10 cellular contexts compared by ENCODE assay signal in the genomic region with DNA sequence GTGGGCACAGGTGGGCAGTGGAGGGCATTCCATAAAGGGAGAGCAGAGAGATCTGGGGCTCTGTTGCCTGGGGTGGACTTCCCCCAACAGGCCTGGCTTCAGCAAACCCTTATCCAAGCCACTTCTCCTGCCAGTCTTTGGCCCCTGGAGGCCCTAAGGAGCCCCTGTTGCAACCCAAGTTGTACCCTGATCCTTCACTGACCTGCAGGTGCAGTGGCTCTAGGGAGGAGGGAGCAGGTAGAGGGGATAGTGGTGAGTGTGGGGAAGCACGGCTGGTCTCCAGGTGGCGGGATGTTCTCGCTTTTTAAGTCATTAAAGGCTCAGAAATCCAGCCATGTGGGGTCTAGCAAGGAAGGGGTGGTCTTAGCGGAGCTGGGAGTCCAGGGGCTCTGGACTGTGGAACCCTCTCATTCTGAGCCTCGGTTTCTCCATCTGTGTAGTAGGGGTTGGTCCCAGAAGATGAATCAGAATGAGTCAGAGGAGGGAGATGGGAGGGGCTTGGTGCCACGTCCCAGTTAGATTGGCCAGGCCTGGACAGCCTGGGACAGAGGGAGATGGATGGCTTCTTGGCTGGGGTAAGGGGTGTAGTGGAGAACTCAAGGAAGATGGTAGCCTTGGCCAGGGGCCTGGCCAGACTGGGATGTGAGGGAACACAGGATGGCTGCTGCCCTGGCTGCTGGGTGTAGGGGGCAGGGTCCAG. TPM values are rescaled to one million over a fixed set of nuclear protein-coding genes. Genes with fewer than 3 reads are reported as not detected.
DNase-seq lines count a peak whose midpoint lies in the region; ATAC-seq and TF ChIP-seq lines count a peak whose summit lies in the region.
"Had no signal": no experiment of that assay in that cellular context is flagged by ENCODE, and none has a peak within 500 bp of the region (broad histone marks: within the 10 kb centered on the region; RNA-seq: fewer than 3 reads in every experiment).

No MANE protein-coding gene starts in this region.

- no peaks in the 10 kb centered on the region for H3K9me3 ChIP-seq in CD8-positive, alpha-beta memory T cell (ENCODE audit: low read length)
- H3K9me3 ChIP-seq in adipocyte (ENCODE audit: control insufficient read depth, low read length) (no peaks in the 10 kb centered on the region), gastroesophageal sphincter (no peaks in the 10 kb centered on the region), OCI-LY7 (ENCODE audit: low read length) (no peaks in the 10 kb centered on the region), Caco-2 (no peaks in the 10 kb centered on the region)

- TF ChIP-seq EP300 in gastroesophageal sphincter (IDR thresholded peaks at IDR 0.05) = no peak

- intact Hi-C loops in OCI-LY7 (cut with micrococcal nuclease; ENCODE audit: unreplicated experiment) = loop anchor here (10.0 kb wide), 1 partner anchor 89 kb away; no protein-coding TSS in a partner anchor
- intact Hi-C loops in Caco-2 (cut with micrococcal nuclease; ENCODE audit: unreplicated experiment) = no loop called here

- WGBS in gastroesophageal sphincter (ENCODE audit: low coverage in 1 of 2), 2 donors = 72 to 96% methylated on average over 3 to 4 of the region's 6 CpGs

- no peaks in the 10 kb centered on the region for H3K9me2 ChIP-seq in OCI-LY7 (ENCODE audit: insufficient read depth, low read length)

- H2AFZ ChIP-seq in OCI-LY7 (ENCODE audit: low read length) = no peak overlapping the region

- H3K4me3 Mint-ChIP-seq in CD8-positive, alpha-beta memory T cell = peak overlapping the region in 5 of 7 donors; percentile 2 to 50 (median 26)
- H3K4me3 Mint-ChIP-seq in Caco-2 (ENCODE audit: unreplicated experiment) = no peak overlapping the region

- no peak overlapping the region for H3K4me3 ChIP-seq in CD8-positive, alpha-beta memory T cell (ENCODE audit: low read length)
- H3K4me3 ChIP-seq in adipocyte (ENCODE audit: low read length) = peak overlapping the region; percentile 82
- peak overlapping the region in 1 of 2 donors; percentile 92 for H3K4me3 ChIP-seq in gastroesophageal sphincter
- no peak overlapping the region for H3K4me3 ChIP-seq in OCI-LY7 (ENCODE audit: low read depth, low read length, poor library complexity, severe bottlenecking)
- H3K4me3 ChIP-seq in Caco-2 (ENCODE audit: low read depth, low read length) = no peak overlapping the region
- H3K4me3 ChIP-seq: cardiac muscle cell had no signal

- H3K9me3 Mint-ChIP-seq in CD8-positive, alpha-beta memory T cell = no peaks in the 10 kb centered on the region
- H3K9me3 Mint-ChIP-seq in Caco-2 (ENCODE audit: unreplicated experiment) = no peaks in the 10 kb centered on the region

- peaks cover 4 to 28% (median 7%) of the 10 kb centered on the region in 3 donors for H3K4me1 Mint-ChIP-seq in CD8-positive, alpha-beta memory T cell
- no peaks in the 10 kb centered on the region for H3K4me1 Mint-ChIP-seq in Caco-2 (ENCODE audit: low read depth, unreplicated experiment)

- H3K9ac ChIP-seq in adipocyte (ENCODE audit: low read length) = peak overlapping the region; percentile 95

- BruUV-seq in OCI-LY7 (replicated peaks; lab: Mats Ljungman, UMichigan) (no TSS peak), Caco-2 (replicated peaks; lab: Mats Ljungman, UMichigan) (no TSS peak)

- H3K4me1 ChIP-seq in CD8-positive, alpha-beta memory T cell (ENCODE audit: insufficient read depth, low read length) = peaks cover 14% of the 10 kb centered on the region
- H3K4me1 ChIP-seq in adipocyte (ENCODE audit: control insufficient read depth, insufficient read depth, low read length) = peaks cover 46% of the 10 kb centered on the region
- H3K4me1 ChIP-seq in gastroesophageal sphincter = peaks cover 7 to 88% (median 44%) of the 10 kb centered on the region in 3 donors
- H3K4me1 ChIP-seq in OCI-LY7 (ENCODE audit: insufficient read depth, low read length, poor library complexity, severe bottlenecking) = peaks cover 5% of the 10 kb centered on the region
- H3K4me1 ChIP-seq in Caco-2 = peaks cover 19% of the 10 kb centered on the region

- TF ChIP-seq CTCF in gastroesophageal sphincter (IDR thresholded peaks at IDR 0.05) (no peak), OCI-LY7 (conservative IDR thresholded peaks at IDR 0.05; ENCODE audit: low read length) (no peak), Caco-2 (IDR thresholded peaks at IDR 0.05; ENCODE audit: insufficient read depth in 1 of 2, low read depth in 1 of 2, low read length in 1 of 2, severe bottlenecking in 1 of 2, unreplicated experiment in 1 of 2) (no peak)

- H3K36me3 Mint-ChIP-seq in CD8-positive, alpha-beta memory T cell = no peaks in the 10 kb centered on the region
- peaks cover 17% of the 10 kb centered on the region for H3K36me3 Mint-ChIP-seq in Caco-2 (ENCODE audit: insufficient read depth, unreplicated experiment)

- POLR2A ChIA-PET in CD8-positive, alpha-beta memory T cell (lab: Charles Lee) = no interaction called here
- POLR2A ChIA-PET in OCI-LY7 (lab: Charles Lee) (no interaction called here), Caco-2 (lab: Charles Lee) (no interaction called here)

- no peaks in the 10 kb centered on the region for H4K20me1 ChIP-seq in OCI-LY7 (ENCODE audit: insufficient read depth, low read length)

- CTCF ChIA-PET in CD8-positive, alpha-beta memory T cell (lab: Charles Lee) = no interaction called here
- CTCF ChIA-PET in OCI-LY7 (lab: Charles Lee; ENCODE audit: unreplicated experiment) (no interaction called here), Caco-2 (lab: Charles Lee) (no interaction called here)

- peak overlapping the region in 3 of 8 donors; percentile 70 to 78 (median 77) for H3K27ac Mint-ChIP-seq in CD8-positive, alpha-beta memory T cell
- no peak overlapping the region for H3K27ac Mint-ChIP-seq in Caco-2 (ENCODE audit: unreplicated experiment)

- H3K79me2 ChIP-seq in OCI-LY7 (ENCODE audit: insufficient read depth, low read depth, low read length) = no peaks in the 10 kb centered on the region

- ATAC-seq in gastroesophageal sphincter (no peak), esophagus mucosa (no peak), GM19351 (IDR thresholded peaks at IDR 0.05; ENCODE audit: unreplicated experiment) (no peak)

- no peak overlapping the region for H3K4me2 ChIP-seq in OCI-LY7 (ENCODE audit: low read length)

- no peaks in the 10 kb centered on the region for H3K36me3 ChIP-seq in CD8-positive, alpha-beta memory T cell (ENCODE audit: insufficient read depth, low read length)
- H3K36me3 ChIP-seq in adipocyte (ENCODE audit: control insufficient read depth, insufficient read depth, low read length, severe bottlenecking) (peaks cover 24% of the 10 kb centered on the region), gastroesophageal sphincter (peaks cover 0 to 31% of the 10 kb centered on the region in 2 donors), OCI-LY7 (ENCODE audit: insufficient read depth, low read length) (no peaks in the 10 kb centered on the region), Caco-2 (ENCODE audit: control insufficient read depth, insufficient read depth, low read length) (no peaks in the 10 kb centered on the region)

- no peaks in the 10 kb centered on the region for H3K27me3 ChIP-seq in CD8-positive, alpha-beta memory T cell (ENCODE audit: insufficient read depth, low read length, poor library complexity, severe bottlenecking)
- H3K27me3 ChIP-seq in adipocyte (replicated peaks; ENCODE audit: control insufficient read depth, insufficient read depth, low read length) = no peaks in the 10 kb centered on the region
- no peaks in the 10 kb centered on the region for H3K27me3 ChIP-seq in gastroesophageal sphincter
- no peaks in the 10 kb centered on the region for H3K27me3 ChIP-seq in Caco-2 (replicated peaks; ENCODE audit: control insufficient read depth, insufficient read depth, low read length)
- H3K27me3 ChIP-seq: cardiac muscle cell had no signal

- H3K27ac ChIP-seq in CD8-positive, alpha-beta memory T cell (ENCODE audit: low read depth, low read length) = no peak overlapping the region
- H3K27ac ChIP-seq in gastroesophageal sphincter = peak overlapping the region in 3 of 4 donors; percentile 93 to 97 (median 96)
- no peak overlapping the region for H3K27ac ChIP-seq in OCI-LY7 (ENCODE audit: low read depth, low read length, poor library complexity, severe bottlenecking)
- H3K27ac ChIP-seq: cardiac muscle cell had no signal

- no peak for TF ChIP-seq POLR2A in gastroesophageal sphincter (IDR thresholded peaks at IDR 0.05)

- peaks cover 0 to 1% of the 10 kb centered on the region in 2 donors for H3K27me3 Mint-ChIP-seq in CD8-positive, alpha-beta memory T cell
- H3K27me3 Mint-ChIP-seq in Caco-2 (ENCODE audit: insufficient read depth, unreplicated experiment) = no peaks in the 10 kb centered on the region

- DNase-seq in CD8-positive, alpha-beta memory T cell = no peak
- DNase-seq in adipocyte (ENCODE audit: low read depth) (peak; percentile 56), renal cortical epithelial cell (ENCODE audit: low read depth) (peak; percentile 14), OCI-LY7 (ENCODE audit: low spot score) (no peak), Caco-2 (no peak)

RNA-seq across cellular contexts. Expression of a gene that starts 2.6 kb away (rescaled TPM):
- under 1 TPM; 0.48 to 0.60 TPM for total RNA-seq in CD8-positive, alpha-beta memory T cell
- polyA plus RNA-seq in CD8-positive, alpha-beta memory T cell = not detected
- total RNA-seq in gastroesophageal sphincter (100 to 1,000 TPM in 3 of 4 donors, 10 to 100 TPM in 1; 86.8 to 152 (median 110) TPM), renal cortical epithelial cell (16.7 and 39.2 TPM in 2 replicates), OCI-LY7 (2022) (not detected in 2 replicates), esophagus mucosa (3.7 TPM), Caco-2 (2022) (4.8 and 5.2 TPM in 2 replicates)
- total RNA-seq in OCI-LY7 (2014; rRNA removed; shearing (Covaris generic)) = 0.05 and 0.09 TPM in 2 replicates

RNA-seq across cellular contexts. Expression of a gene that starts 29.2 kb away (rescaled TPM):
- not detected for total RNA-seq in CD8-positive, alpha-beta memory T cell
- polyA plus RNA-seq in CD8-positive, alpha-beta memory T cell = not detected
- total RNA-seq in gastroesophageal sphincter (not detected), renal cortical epithelial cell (not detected in 2 replicates), OCI-LY7 (2022) (not detected in 2 replicates), esophagus mucosa (not detected), Caco-2 (2022) (not detected in 2 replicates)
- not detected in 2 replicates for total RNA-seq in OCI-LY7 (2014; rRNA removed; shearing (Covaris generic))
- total RNA-seq: liver had no signal
- polyA plus RNA-seq: liver had no signal

RNA-seq across cellular contexts. Expression of a gene that starts 46.5 kb away (rescaled TPM):
- total RNA-seq in CD8-positive, alpha-beta memory T cell = not detected
- not detected for polyA plus RNA-seq in CD8-positive, alpha-beta memory T cell
- 1 to 10 TPM in 1 of 4 donors, under 1 TPM in 1, not detected in 2; 0.23 to 1.2 TPM for total RNA-seq in gastroesophageal sphincter
- total RNA-seq in renal cortical epithelial cell = not detected in 2 replicates
- not detected in 2 replicates for total RNA-seq in OCI-LY7 (2014; rRNA removed; shearing (Covaris generic))
- not detected in 2 replicates for total RNA-seq in OCI-LY7 (2022)
- total RNA-seq in esophagus mucosa = not detected
- total RNA-seq in Caco-2 (2022) = not detected in 2 replicates
- polyA plus RNA-seq: liver had no signal

RNA-seq across cellular contexts. Expression of a gene that starts 55.6 kb away (rescaled TPM):
- total RNA-seq in CD8-positive, alpha-beta memory T cell = 10 to 100 TPM; 54.1 to 58.2 TPM
- polyA plus RNA-seq in CD8-positive, alpha-beta memory T cell = 15.8 TPM
- total RNA-seq in gastroesophageal sphincter (100 to 1,000 TPM in 1 of 4 donors, 10 to 100 TPM in 3; 17.9 to 134 (median 56.3) TPM), renal cortical epithelial cell (22.9 and 68.4 TPM in 2 replicates), OCI-LY7 (2022) (154 and 167 TPM in 2 replicates), esophagus mucosa (25.4 TPM), Caco-2 (2022) (66.6 and 67.9 TPM in 2 replicates)
- total RNA-seq in OCI-LY7 (2014; rRNA removed; shearing (Covaris generic)) = 85.1 and 90.2 TPM in 2 replicates

Comparison
In these comparisons a context has a peak if more than half of its experiments do, and no peak if none do; other contexts are left out.
1. DNase-seq: peak in adipocyte (single experiment) and renal cortical epithelial cell (single experiment); none in CD8-positive, alpha-beta memory T cell (0 of 5), OCI-LY7 (single experiment) and Caco-2 (0 of 2).
2. H3K27ac ChIP-seq: peak in gastroesophageal sphincter (3 of 4); none in CD8-positive, alpha-beta memory T cell (single experiment) and OCI-LY7 (single experiment).